ENCODE assay signal across 20 cellular contexts in the genomic region with DNA sequence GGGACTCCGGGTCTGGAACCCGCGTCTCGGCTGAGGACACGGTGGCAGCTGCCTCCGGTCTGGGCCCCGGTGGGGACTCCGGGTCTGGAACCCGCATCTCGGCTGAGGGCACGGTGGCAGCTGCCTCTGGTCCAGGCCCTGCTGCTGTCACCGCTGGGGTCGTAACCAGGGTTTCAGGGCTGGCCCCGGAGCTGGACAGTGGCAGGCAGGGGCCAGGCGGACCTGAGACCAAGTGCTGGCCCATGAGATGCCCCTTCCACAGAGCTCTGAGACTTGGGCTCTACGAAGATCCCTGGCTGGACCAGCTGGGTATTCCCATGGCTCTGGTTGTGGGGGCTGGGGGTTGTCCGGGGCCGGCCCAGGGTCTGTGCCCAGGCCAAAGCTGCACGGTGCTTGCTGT. TPM values are rescaled to one million over a fixed set of nuclear protein-coding genes. Genes with fewer than 3 reads are reported as not detected.
DNase-seq lines count a peak whose midpoint lies in the region; ATAC-seq and TF ChIP-seq lines count a peak whose summit lies in the region.
"Had no signal": no experiment of that assay in that cellular context is flagged by ENCODE, and none has a peak within 500 bp of the region (broad histone marks: within the 10 kb centered on the region; RNA-seq: fewer than 3 reads in every experiment).

No MANE protein-coding gene starts in this region.

- H3K27ac ChIP-seq in RWPE1: peak overlapping the region; percentile 76
- H3K27ac ChIP-seq: HL-60 had no signal

- no peaks in the 10 kb centered on the region for H3K36me3 Mint-ChIP-seq in neural crest cell (ENCODE audit: low read depth)
- H3K36me3 Mint-ChIP-seq: CD4-positive, CD25-positive, alpha-beta regulatory T cell had no signal

- H3K9me3 Mint-ChIP-seq in neural crest cell: no peaks in the 10 kb centered on the region
- H3K9me3 Mint-ChIP-seq: CD8-positive, alpha-beta memory T cell; H9 had no signal

- intact Hi-C loops in posterior vena cava (cut with DNase I): no loop called here

- peak overlapping the region; percentile 71 for H3K4me3 Mint-ChIP-seq in neural crest cell

- no peak for ATAC-seq in HG02840 (IDR thresholded peaks at IDR 0.05; ENCODE audit: low FRiP score, unreplicated experiment)
- ATAC-seq: GM12878 had no signal

- no peaks in the 10 kb centered on the region for H3K27me3 Mint-ChIP-seq in neural crest cell (ENCODE audit: low read depth)
- H3K27me3 Mint-ChIP-seq: CD4-positive, CD25-positive, alpha-beta regulatory T cell had no signal

- TF ChIP-seq CTCF in RWPE1 (conservative IDR thresholded peaks at IDR 0.05; ENCODE audit: low read depth): no peak
- TF ChIP-seq CTCF in neural crest cell (conservative IDR thresholded peaks at IDR 0.05): no peak

- no peak for DNase-seq in RWPE1 (ENCODE audit: low spot score)
- DNase-seq in neural crest cell (ENCODE audit: low read depth, low spot score): no peak
- DNase-seq in posterior vena cava (ENCODE audit: low spot score): no peak
- DNase-seq: ACHN; C1 segment of cervical spinal cord; CD4-positive, CD25-positive, alpha-beta regulatory T cell; CD8-positive, alpha-beta memory T cell; COR-L47; DMS 273 treated with DMSO at 0.1 percent for 48 hours; DMS53; DND-41; EL; GOT3; H9 had no signal

- no peak overlapping the region for H3K27ac Mint-ChIP-seq in neural crest cell (ENCODE audit: unreplicated experiment)

- no peaks in the 10 kb centered on the region for H3K4me1 Mint-ChIP-seq in neural crest cell

- POLR2A ChIA-PET in RWPE1 (lab: Yijun Ruan, JAX; ENCODE audit: low non-redundant PET): no interaction called here

- CTCF ChIA-PET in RWPE1 (lab: Yijun Ruan, JAX): interaction anchor here (0.6 to 2.1 kb wide), 14 partner anchors 10 to 77 kb away, joined by 3 to 18 read pairs (median 4); partner anchors contain the start of genes ANTKMT, CIAO3, HAGHL and METRN

RNA-seq across cellular contexts. Expression of gene RPUSD1, which starts 3.8 kb away (rescaled TPM):
- total RNA-seq in neural crest cell (36.1 and 36.8 TPM in 2 replicates), posterior vena cava (10 to 100 TPM in 1 of 2 donors, 1 to 10 TPM in 1; 8.8 to 11.4 TPM)

RNA-seq across cellular contexts. Expression of gene CHTF18, which starts 4.0 kb away (rescaled TPM):
- total RNA-seq in neural crest cell (156 and 169 TPM in 2 replicates), posterior vena cava (1 to 10 TPM; 7.7 TPM)

RNA-seq across cellular contexts. Expression of gene GNG13, which starts 16.1 kb away (rescaled TPM):
- not detected in 2 replicates for total RNA-seq in neural crest cell
- total RNA-seq in posterior vena cava: not detected
- total RNA-seq: CD4-positive, CD25-positive, alpha-beta regulatory T cell; CD8-positive, alpha-beta memory T cell; GM12878; H9; HT1080; IMR-90; K562 had no signal

RNA-seq across cellular contexts. Expression of gene MSLN, which starts 23.9 kb away (rescaled TPM):
- total RNA-seq in neural crest cell: not detected in 2 replicates
- under 1 TPM; 0.29 to 0.37 TPM for total RNA-seq in posterior vena cava
- total RNA-seq: CD4-positive, CD25-positive, alpha-beta regulatory T cell; CD8-positive, alpha-beta memory T cell; GM12878; HT1080; IMR-90; K562 had no signal

RNA-seq across cellular contexts. Expression of gene CIAO3, which starts 43.6 kb away (rescaled TPM):
- total RNA-seq in neural crest cell (42.1 and 45.9 TPM in 2 replicates), posterior vena cava (10 to 100 TPM; 18.2 to 18.6 TPM)

Comparison
In these comparisons a context has a peak if more than half of its experiments do, and no peak if none do; other contexts are left out.
1. RNA of gene CHTF18, which starts 4.0 kb away (total RNA-seq): 156 to 169 TPM in neural crest cell; 7.7 TPM in posterior vena cava; every median in the first group is over 10 times any median in the second.